In genomic region chr9:35688558-35689350, GRCh38 we compare ENCODE assay signal across 8 cellular contexts. TPM values are rescaled to one million over a fixed set of nuclear protein-coding genes. Genes with fewer than 3 reads are reported as not detected.
DNase-seq lines count a peak whose midpoint lies in the region; ATAC-seq and TF ChIP-seq lines count a peak whose summit lies in the region.

No MANE protein-coding gene starts in this region.

- DNase-seq in right atrium auricular region (ENCODE audit: low spot score) (no peak), Right ventricle myocardium superior (no peak), inferior parietal cortex (ENCODE audit: extremely low spot score) (peak; percentile 29), GDM1 (lab: John Stamatoyannopoulos, UW) (no peak), occipital lobe (lab: John Stamatoyannopoulos, UW) (no peak)
- no peak for DNase-seq in activated naive CD8-positive, alpha-beta T cell treated with anti-CD3 and anti-CD28 coated beads for 36 hours

- H3K4me1 ChIP-seq in right atrium auricular region (peaks cover 0 to 56% of the 10 kb centered on the region in 2 donors), stomach smooth muscle (ENCODE audit: control insufficient read depth, insufficient read depth, low read length) (peaks cover 37% of the 10 kb centered on the region)

- H3K36me3 ChIP-seq in right atrium auricular region (peaks cover 36% of the 10 kb centered on the region), stomach smooth muscle (ENCODE audit: control insufficient read depth in 2 of 2, insufficient read depth in 2 of 2, low read length in 2 of 2) (peaks cover 35 to 47% of the 10 kb centered on the region in 2 donors)

- H3K4me3 ChIP-seq in right atrium auricular region, result peak overlapping the region; percentile 70 to 74
- H3K4me3 ChIP-seq in stomach smooth muscle (ENCODE audit: low read length in 2 of 2), result peak overlapping the region; percentile 92 to 95

- intact Hi-C loops in Right ventricle myocardium superior (cut with DNase I), result no loop called here

- peaks cover 16% of the 10 kb centered on the region for H3K4me1 Mint-ChIP-seq in activated naive CD8-positive, alpha-beta T cell treated with anti-CD3 and anti-CD28 coated beads for 36 hours

- peak overlapping the region; percentile 99 for H3K9ac ChIP-seq in stomach smooth muscle (ENCODE audit: low read length in 2 of 2)

- peak overlapping the region; percentile 47 for H3K4me3 Mint-ChIP-seq in activated naive CD8-positive, alpha-beta T cell treated with anti-CD3 and anti-CD28 coated beads for 36 hours

- H3K27ac ChIP-seq in right atrium auricular region, result peak overlapping the region; percentile 97 to 99
- H3K27ac ChIP-seq in stomach smooth muscle (ENCODE audit: low read length), result peak overlapping the region; percentile 100

- no peak overlapping the region for H3K27ac Mint-ChIP-seq in activated naive CD8-positive, alpha-beta T cell treated with anti-CD3 and anti-CD28 coated beads for 36 hours

- no peaks in the 10 kb centered on the region for H3K36me3 Mint-ChIP-seq in activated naive CD8-positive, alpha-beta T cell treated with anti-CD3 and anti-CD28 coated beads for 36 hours

- no peaks in the 10 kb centered on the region for H3K9me3 ChIP-seq in right atrium auricular region
- no peaks in the 10 kb centered on the region for H3K9me3 ChIP-seq in stomach smooth muscle (ENCODE audit: control insufficient read depth in 2 of 2, low read length in 2 of 2)

- H3K27me3 ChIP-seq in right atrium auricular region (no peaks in the 10 kb centered on the region), stomach smooth muscle (ENCODE audit: control insufficient read depth in 1 of 2, insufficient read depth in 2 of 2, low read length in 2 of 2) (no peaks in the 10 kb centered on the region)

- no peak for TF ChIP-seq CTCF in right atrium auricular region (IDR thresholded peaks at IDR 0.05)

- H3K27me3 Mint-ChIP-seq in activated naive CD8-positive, alpha-beta T cell treated with anti-CD3 and anti-CD28 coated beads for 36 hours, result no peaks in the 10 kb centered on the region

- no peaks in the 10 kb centered on the region for H3K9me3 Mint-ChIP-seq in activated naive CD8-positive, alpha-beta T cell treated with anti-CD3 and anti-CD28 coated beads for 36 hours

- ATAC-seq in Right ventricle myocardium superior (ENCODE audit: poor library complexity) (no peak), HG03025 (IDR thresholded peaks at IDR 0.05; ENCODE audit: low FRiP score, unreplicated experiment) (no peak)

RNA-seq across cellular contexts. Expression of gene TPM2, which starts 1.0 kb away (rescaled TPM):
- 100 to 1,000 TPM; 599 to 915 TPM for total RNA-seq in right atrium auricular region
- total RNA-seq in Right ventricle myocardium superior, result 966 TPM
- total RNA-seq in activated naive CD8-positive, alpha-beta T cell treated with anti-CD3 and anti-CD28 coated beads for 36 hours, result 1 to 10 TPM; 3.3 to 4.6 TPM
- 18.1 TPM for total RNA-seq in occipital lobe

RNA-seq across cellular contexts. Expression of gene CA9, which starts 15.0 kb away (rescaled TPM):
- total RNA-seq in right atrium auricular region (1 to 10 TPM; 5.5 to 5.9 TPM), Right ventricle myocardium superior (not detected), occipital lobe (0.78 TPM)
- total RNA-seq in activated naive CD8-positive, alpha-beta T cell treated with anti-CD3 and anti-CD28 coated beads for 36 hours, result 1 to 10 TPM; 1.5 to 2.7 TPM

RNA-seq across cellular contexts. Expression of gene ARHGEF39, which starts 23.8 kb away (rescaled TPM):
- under 1 TPM in 1 of 2 donors, not detected in 1; 0.44 TPM for total RNA-seq in right atrium auricular region
- 0.24 TPM for total RNA-seq in Right ventricle myocardium superior
- 10 to 100 TPM; 17.2 to 18.7 TPM for total RNA-seq in activated naive CD8-positive, alpha-beta T cell treated with anti-CD3 and anti-CD28 coated beads for 36 hours
- total RNA-seq in occipital lobe, result 0.94 TPM

RNA-seq across cellular contexts. Expression of gene CCDC107, which starts 30.7 kb away (rescaled TPM):
- 10 to 100 TPM; 38.5 to 64.3 TPM for total RNA-seq in right atrium auricular region
- total RNA-seq in Right ventricle myocardium superior, result 48.4 TPM
- total RNA-seq in activated naive CD8-positive, alpha-beta T cell treated with anti-CD3 and anti-CD28 coated beads for 36 hours, result 1 to 10 TPM; 8.2 to 9.4 TPM
- total RNA-seq in occipital lobe, result 10.5 TPM

RNA-seq across cellular contexts. Expression of gene RMRP, which starts 30.9 kb away (rescaled TPM):
- total RNA-seq in right atrium auricular region (100 to 1,000 TPM in 1 of 2 donors, not detected in 1; 431 TPM), Right ventricle myocardium superior (19,155 TPM), occipital lobe (159,856 TPM)
- over 10,000 TPM in 1 of 2 experiments, 1,000 to 10,000 TPM in 1; 8,498 to 10,099 TPM for total RNA-seq in activated naive CD8-positive, alpha-beta T cell treated with anti-CD3 and anti-CD28 coated beads for 36 hours

Comparison
In these comparisons a context has a peak if more than half of its experiments do, and no peak if none do; other contexts are left out.
1. RNA of gene TPM2, which starts 1.0 kb away (total RNA-seq): 966 TPM in Right ventricle myocardium superior (single experiment) and 599 to 915 TPM in right atrium auricular region; 18.1 TPM in occipital lobe (single experiment) and 3.3 to 4.6 TPM in activated naive CD8-positive, alpha-beta T cell treated with anti-CD3 and anti-CD28 coated beads for 36 hours; every median in the first group is over 10 times any median in the second.